In genomic region chr20:37693629-37694626, GRCh38 we compare ENCODE assay signal across 8 cellular contexts. TPM values are rescaled to one million over a fixed set of nuclear protein-coding genes. Genes with fewer than 3 reads are reported as not detected.
DNase-seq lines count a peak whose midpoint lies in the region; ATAC-seq lines count a peak whose summit lies in the region.

TSS of gene CTNNBL1 (plus strand) at chr20:37694030. CDS start at chr20:37694123, 93 bp downstream.

- DNase-seq in CMK (ENCODE audit: low read depth): peak; percentile 89
- DNase-seq in HS-5 (ENCODE audit: low read depth): peak; percentile 92
- peak; percentile 55 for DNase-seq in NK-92 (lab: John Stamatoyannopoulos, UW; ENCODE audit: unreplicated experiment)
- DNase-seq in activated CD8-positive, alpha-beta T cell treated with anti-CD3 and anti-CD28 coated beads, Interleukin-2, amount 10 ng/mL, durations not matched to agents 7 days and 5 days: peak; percentile 97
- DNase-seq in effector CD4-positive, alpha-beta T cell: peak; percentile 95
- DNase-seq in lung microvascular endothelial cell (ENCODE audit: low read depth in 2 of 2): peak; percentile 97
- peak; percentile 90 to 96 (median 90) for DNase-seq in stimulated activated CD4-positive, alpha-beta T cell treated with anti-CD3 and anti-CD28 coated beads, TNF-alpha, amount 100 ng/mL, for 4 hours (ENCODE audit: low read depth in 3 of 3)

- CTCF ChIA-PET in activated CD8-positive, alpha-beta T cell treated with anti-CD3 and anti-CD28 coated beads, Interleukin-2, amount 10 ng/mL, durations not matched to agents 7 days and 5 days (lab: Charles Lee): interaction anchor here (1.7 kb wide), 1 partner anchor 78 kb away, joined by 3 read pairs; no protein-coding TSS in a partner anchor

- H3K36me3 Mint-ChIP-seq in activated CD8-positive, alpha-beta T cell treated with anti-CD3 and anti-CD28 coated beads, Interleukin-2, amount 10 ng/mL, durations not matched to agents 7 days and 5 days (ENCODE audit: low read depth): peaks cover 10% of the 10 kb centered on the region

- H3K27me3 Mint-ChIP-seq in activated CD8-positive, alpha-beta T cell treated with anti-CD3 and anti-CD28 coated beads, Interleukin-2, amount 10 ng/mL, durations not matched to agents 7 days and 5 days (ENCODE audit: low read depth): peaks cover 16% of the 10 kb centered on the region

- H3K4me3 Mint-ChIP-seq in activated CD8-positive, alpha-beta T cell treated with anti-CD3 and anti-CD28 coated beads, Interleukin-2, amount 10 ng/mL, durations not matched to agents 7 days and 5 days: peak within 1 kb of the TSS; percentile 99

- peaks cover 18% of the 10 kb centered on the region for H3K4me1 Mint-ChIP-seq in activated CD8-positive, alpha-beta T cell treated with anti-CD3 and anti-CD28 coated beads, Interleukin-2, amount 10 ng/mL, durations not matched to agents 7 days and 5 days (ENCODE audit: low read depth)

- ATAC-seq in GM19468 (IDR thresholded peaks at IDR 0.05; ENCODE audit: extremely low read depth, unreplicated experiment): peak; percentile 63
- ATAC-seq in activated CD8-positive, alpha-beta T cell treated with anti-CD3 and anti-CD28 coated beads, Interleukin-2, amount 10 ng/mL, durations not matched to agents 7 days and 5 days: peak; percentile 97

- POLR2A ChIA-PET in activated CD8-positive, alpha-beta T cell treated with anti-CD3 and anti-CD28 coated beads, Interleukin-2, amount 10 ng/mL, durations not matched to agents 7 days and 5 days (lab: Charles Lee): no interaction called here

- no peaks in the 10 kb centered on the region for H3K9me3 Mint-ChIP-seq in activated CD8-positive, alpha-beta T cell treated with anti-CD3 and anti-CD28 coated beads, Interleukin-2, amount 10 ng/mL, durations not matched to agents 7 days and 5 days (ENCODE audit: insufficient read depth)

- H3K27ac Mint-ChIP-seq in activated CD8-positive, alpha-beta T cell treated with anti-CD3 and anti-CD28 coated beads, Interleukin-2, amount 10 ng/mL, durations not matched to agents 7 days and 5 days: peak within 1 kb of the TSS; percentile 95

RNA-seq across cellular contexts. Expression of gene CTNNBL1, which starts in this region (rescaled TPM):
- 10 to 100 TPM; 75.5 to 75.9 TPM for total RNA-seq in activated CD8-positive, alpha-beta T cell treated with anti-CD3 and anti-CD28 coated beads, Interleukin-2, amount 10 ng/mL, durations not matched to agents 7 days and 5 days
- total RNA-seq in lung microvascular endothelial cell: 19.4 and 23.4 TPM in 2 replicates

Comparison
In these comparisons a context has a peak if more than half of its experiments do, and no peak if none do; other contexts are left out.
1. Peak in every context shown above with its lines: DNase-seq and ATAC-seq.